18 cellular contexts compared by ENCODE assay signal in the genomic region with DNA sequence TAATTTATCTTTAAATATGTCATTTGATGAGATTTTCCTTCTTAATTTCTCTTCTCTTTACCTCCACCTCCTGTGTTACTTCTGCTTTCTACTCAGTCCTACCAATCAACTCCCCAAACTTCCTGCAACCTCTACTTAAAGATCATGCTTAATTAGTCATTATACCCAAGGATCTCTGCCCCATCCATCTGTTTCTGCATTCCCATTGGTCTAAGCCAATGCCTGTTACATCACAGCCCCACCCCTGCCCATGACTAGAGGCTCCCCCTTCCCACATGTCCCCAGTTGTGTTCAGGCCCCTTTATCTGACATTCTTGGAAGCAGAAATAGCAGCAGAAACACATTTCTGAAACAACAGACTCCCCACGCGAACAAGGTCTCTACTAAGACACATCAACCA.
DNase-seq lines count a peak whose midpoint lies in the region; ATAC-seq and TF ChIP-seq lines count a peak whose summit lies in the region.
"Had no signal": no experiment of that assay in that cellular context is flagged by ENCODE, and none has a peak within 500 bp of the region (broad histone marks: within the 10 kb centered on the region; RNA-seq: fewer than 3 reads in every experiment).

No MANE protein-coding gene starts in this region.

- no peak overlapping the region for H3K27ac Mint-ChIP-seq in activated T-cell treated with anti-CD3 and anti-CD28 coated beads, Interleukin-2, amount 50 U/mL, for 72 hours

- H3K9me3 Mint-ChIP-seq in activated T-cell treated with anti-CD3 and anti-CD28 coated beads, Interleukin-2, amount 50 U/mL, for 72 hours: no peaks in the 10 kb centered on the region

- peak overlapping the region; percentile 91 for H2BK12ac ChIP-seq in trophoblast cell (ENCODE audit: low read length)

- no peak for DNase-seq in HEK293T (ENCODE audit: extremely low spot score)
- no peak for DNase-seq in ascending aorta (ENCODE audit: low spot score in 2 of 2)
- no peak for DNase-seq in left ventricle myocardium inferior
- DNase-seq in trophoblast cell: no peak
- DNase-seq in activated T-cell treated with anti-CD3 and anti-CD28 coated beads, Interleukin-2, amount 50 U/mL, for 72 hours: no peak
- no peak for DNase-seq in dermis blood vessel endothelial cell
- no peak for DNase-seq in osteoblast (ENCODE audit: insufficient read length, low spot score, missing footprints)
- DNase-seq: activated CD4-positive, alpha-beta T cell treated with anti-CD3 and anti-CD28 coated beads for 48 hours; body of pancreas; DND-41; glutamatergic neuron; mucosa of descending colon; NCI-H1417 treated with DMSO at 0.1 percent for 48 hours; NCI-H446 treated with DMSO at 0.1 percent for 48 hours; OCI-M1; SHP77 treated with DMSO at 0.1 percent for 48 hours; stomach had no signal

- peak overlapping the region; percentile 50 to 53 for H3K27ac ChIP-seq in ascending aorta
- peak overlapping the region; percentile 71 for H3K27ac ChIP-seq in left ventricle myocardium inferior (replicated peaks)
- peak overlapping the region; percentile 96 for H3K27ac ChIP-seq in trophoblast cell (ENCODE audit: low read depth, low read length)
- H3K27ac ChIP-seq in osteoblast (ENCODE audit: low read depth, low read length): no peak overlapping the region
- H3K27ac ChIP-seq: body of pancreas had no signal

- peaks cover 4% of the 10 kb centered on the region for H3K79me2 ChIP-seq in trophoblast cell (ENCODE audit: control insufficient read depth, insufficient read depth, low read length, poor library complexity)
- no peaks in the 10 kb centered on the region for H3K79me2 ChIP-seq in osteoblast (ENCODE audit: insufficient read depth, low read length)

- peak overlapping the region; percentile 81 for H2BK5ac ChIP-seq in trophoblast cell (ENCODE audit: low read depth, low read length, poor library complexity)

- ATAC-seq in activated T-cell treated with anti-CD3 and anti-CD28 coated beads, Interleukin-2, amount 50 U/mL, for 72 hours (replicated peaks in 1 of 2): no peak
- no peak for ATAC-seq in HG02981 (IDR thresholded peaks at IDR 0.05; ENCODE audit: unreplicated experiment)
- ATAC-seq: mucosa of descending colon had no signal

- H3K4ac ChIP-seq in trophoblast cell (ENCODE audit: low read depth, low read length): peak overlapping the region; percentile 74

- H3K27me3 Mint-ChIP-seq in activated T-cell treated with anti-CD3 and anti-CD28 coated beads, Interleukin-2, amount 50 U/mL, for 72 hours (ENCODE audit: low read depth): peaks cover 13% of the 10 kb centered on the region

- H3K36me3 Mint-ChIP-seq in activated T-cell treated with anti-CD3 and anti-CD28 coated beads, Interleukin-2, amount 50 U/mL, for 72 hours (ENCODE audit: insufficient read depth in 2 of 2): no peaks in the 10 kb centered on the region

- POLR2A ChIA-PET in HEK293T (lab: Yijun Ruan, JAX): interaction anchor here (1.1 kb wide), 1 partner anchor 176 kb away, joined by 4 read pairs; no protein-coding TSS in a partner anchor

- peak overlapping the region; percentile 95 for H4K91ac ChIP-seq in trophoblast cell (ENCODE audit: low read depth, low read length)

- intact Hi-C loops in ascending aorta (cut with DNase I) (no loop called here), left ventricle myocardium inferior (cut with micrococcal nuclease) (no loop called here)

- CTCF ChIA-PET in HEK293T (lab: Yijun Ruan, JAX): interaction anchor here (0.9 to 1.3 kb wide), 2 partner anchors 12 to 16 kb away, joined by 3 to 5 read pairs; no protein-coding TSS in a partner anchor

- H4K20me1 ChIP-seq in osteoblast (ENCODE audit: insufficient read depth, low read length): no peaks in the 10 kb centered on the region

- peak overlapping the region; percentile 92 for H3K14ac ChIP-seq in trophoblast cell (ENCODE audit: low read length)

- no peak for TF ChIP-seq CTCF in ascending aorta (IDR thresholded peaks at IDR 0.05)
- TF ChIP-seq CTCF in left ventricle myocardium inferior (IDR thresholded peaks at IDR 0.05; ENCODE audit: borderline replicate concordance): no peak
- no peak for TF ChIP-seq CTCF in osteoblast (IDR thresholded peaks at IDR 0.05; ENCODE audit: extremely low read depth, low read depth, low read length)

- no peaks in the 10 kb centered on the region for H3K9me3 ChIP-seq in ascending aorta
- H3K9me3 ChIP-seq in left ventricle myocardium inferior (replicated peaks): peaks cover 7% of the 10 kb centered on the region
- H3K9me3 ChIP-seq in trophoblast cell (ENCODE audit: insufficient read depth, low read depth, low read length): no peaks in the 10 kb centered on the region
- H3K9me3 ChIP-seq in osteoblast (ENCODE audit: low read depth, low read length): no peaks in the 10 kb centered on the region
- H3K9me3 ChIP-seq: body of pancreas, mucosa of descending colon, stomach had no signal

- no peak overlapping the region for H3K23ac ChIP-seq in trophoblast cell (ENCODE audit: low read length)

- H3K36me3 ChIP-seq in ascending aorta: no peaks in the 10 kb centered on the region
- H3K36me3 ChIP-seq in left ventricle myocardium inferior: no peaks in the 10 kb centered on the region
- no peaks in the 10 kb centered on the region for H3K36me3 ChIP-seq in trophoblast cell (ENCODE audit: control insufficient read depth in 1 of 2, insufficient read depth in 2 of 2, low read length in 2 of 2)
- no peaks in the 10 kb centered on the region for H3K36me3 ChIP-seq in osteoblast (ENCODE audit: insufficient read depth, low read length)
- H3K36me3 ChIP-seq: stomach had no signal

- H3K4me3 ChIP-seq in ascending aorta (no peak overlapping the region), left ventricle myocardium inferior (no peak overlapping the region), trophoblast cell (ENCODE audit: low read depth, low read length) (no peak overlapping the region), osteoblast (ENCODE audit: insufficient read depth, low read length) (no peak overlapping the region)
- H3K4me3 ChIP-seq: body of pancreas, mucosa of descending colon, stomach had no signal

- H4K12ac ChIP-seq in trophoblast cell (ENCODE audit: low read depth, low read length): no peak overlapping the region

- H2AK5ac ChIP-seq in trophoblast cell (ENCODE audit: low read length): peak overlapping the region; percentile 97

- H3K27me3 ChIP-seq in ascending aorta (no peaks in the 10 kb centered on the region), left ventricle myocardium inferior (ENCODE audit: low read depth) (no peaks in the 10 kb centered on the region), trophoblast cell (ENCODE audit: insufficient read depth, low read length) (no peaks in the 10 kb centered on the region), osteoblast (ENCODE audit: insufficient read depth, low read length) (no peaks in the 10 kb centered on the region)
- H3K27me3 ChIP-seq: body of pancreas had no signal

- H3K79me1 ChIP-seq in trophoblast cell (ENCODE audit: low read length): peaks cover 42% of the 10 kb centered on the region

- no peak overlapping the region for H2AFZ ChIP-seq in trophoblast cell (ENCODE audit: insufficient read depth, low read length, poor library complexity)
- no peak overlapping the region for H2AFZ ChIP-seq in osteoblast (ENCODE audit: low read length)

- peak overlapping the region; percentile 87 for H2BK120ac ChIP-seq in trophoblast cell (ENCODE audit: insufficient read depth, low read length, poor library complexity)

- H3K4me1 ChIP-seq in ascending aorta: peaks cover 0 to 6% of the 10 kb centered on the region in 2 donors
- peaks cover 9% of the 10 kb centered on the region for H3K4me1 ChIP-seq in left ventricle myocardium inferior
- peaks cover 2 to 16% of the 10 kb centered on the region in 2 experiments for H3K4me1 ChIP-seq in trophoblast cell (ENCODE audit: control insufficient read depth in 1 of 2, insufficient read depth in 2 of 2, low read length in 2 of 2)
- peaks cover 5% of the 10 kb centered on the region for H3K4me1 ChIP-seq in osteoblast (ENCODE audit: insufficient read depth, low read length)
- H3K4me1 ChIP-seq: body of pancreas had no signal

- WGBS in trophoblast cell (ENCODE audit: extremely low coverage, insufficient coverage, insufficient read length): no CpG with 5 or more reads among the region's 2 CpGs

- H3K9ac ChIP-seq in trophoblast cell (ENCODE audit: low read length): no peak overlapping the region

- H3K18ac ChIP-seq in trophoblast cell (ENCODE audit: low read length): peak overlapping the region; percentile 45

- H4K8ac ChIP-seq in trophoblast cell (ENCODE audit: low read depth, low read length): peak overlapping the region; percentile 51

- no peak overlapping the region for H3K4me3 Mint-ChIP-seq in activated T-cell treated with anti-CD3 and anti-CD28 coated beads, Interleukin-2, amount 50 U/mL, for 72 hours

- H3K4me1 Mint-ChIP-seq in activated T-cell treated with anti-CD3 and anti-CD28 coated beads, Interleukin-2, amount 50 U/mL, for 72 hours (ENCODE audit: low read depth): no peaks in the 10 kb centered on the region

- H3K4me2 ChIP-seq in trophoblast cell (ENCODE audit: low read length) (no peak overlapping the region), osteoblast (ENCODE audit: insufficient read depth, low read length) (no peak overlapping the region)

TF ChIP-seq in HEK293T, 16 proteins besides CTCF, POLR2A, EP300 and RAD21:
- TF ChIP-seq PKNOX1 (IDR thresholded peaks at IDR 0.05) (peak; percentile 92), HDGF (IDR thresholded peaks at IDR 0.05; ENCODE audit: borderline replicate concordance) (no peak)
